8 cellular contexts compared by ENCODE assay signal in the genomic region with DNA sequence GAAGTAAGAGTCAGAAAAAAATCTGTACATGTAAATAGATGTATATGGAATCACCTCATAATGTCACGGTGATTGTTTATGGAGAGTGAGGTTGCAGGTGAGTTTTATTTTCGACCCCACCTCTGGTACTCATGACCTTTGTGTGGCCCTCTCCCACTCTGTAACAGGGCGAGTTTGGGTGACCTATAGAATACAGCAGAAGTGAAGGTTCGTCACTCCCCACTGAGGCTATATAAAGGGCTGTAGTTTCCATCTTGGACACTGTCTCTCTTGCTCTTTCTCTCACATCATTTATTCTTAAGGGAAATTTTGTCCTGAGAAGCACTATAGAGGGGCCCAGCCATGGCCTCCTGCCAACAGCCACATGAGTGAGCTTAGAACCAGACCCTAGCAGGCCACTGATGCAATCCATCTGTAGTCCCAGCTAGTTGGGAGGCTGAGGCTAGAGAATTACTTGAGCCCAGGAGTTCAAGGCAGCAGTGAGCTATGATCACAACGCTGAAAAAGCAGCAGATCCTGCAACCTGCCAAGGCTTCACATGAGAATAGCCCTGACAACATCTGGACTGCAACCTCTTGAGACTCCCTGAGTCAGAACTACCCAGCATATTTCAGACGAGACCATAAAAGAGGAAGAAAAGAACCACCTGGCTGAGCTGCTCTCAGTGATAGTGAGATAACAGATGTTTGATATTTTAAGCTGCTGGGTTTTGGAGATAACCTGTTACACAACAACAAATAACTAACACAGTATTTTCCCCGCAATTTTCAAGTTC.
A peak's percentile ranks its signal among the peaks of the same experiment; 100 is the strongest.
DNase-seq lines count a peak whose midpoint lies in the region; ATAC-seq and TF ChIP-seq lines count a peak whose summit lies in the region.

No MANE protein-coding gene starts in this region.

- intact Hi-C loops in adrenal gland (cut with DNase I) = loop anchor here (5.0 to 10.0 kb wide), 3 partner anchors 122 to 660 kb away; no protein-coding TSS in a partner anchor

- peak overlapping the region; percentile 5; the same call in 1 of the 2 replicates for H3K4me3 ChIP-seq in GM08714 (ENCODE audit: low read length)
- H3K4me3 ChIP-seq in cardiac fibroblast (replicated peaks in 1 of 2; ENCODE audit: low read depth in 2 of 2, low read length in 2 of 2) = no peak overlapping the region
- no peak overlapping the region for H3K4me3 ChIP-seq in adrenal gland

- WGBS in adrenal gland, 4 donors = 59 to 75% (median 67%) methylated on average over 6 to 7 of the region's 7 CpGs

- TF ChIP-seq CTCF in cardiac fibroblast (IDR thresholded peaks at IDR 0.05; ENCODE audit: low read depth, low read length) = no peak
- TF ChIP-seq CTCF in adrenal gland (IDR thresholded peaks at IDR 0.05) = no peak

- H3K4me1 ChIP-seq in adrenal gland (replicated peaks in 1 of 2) = peaks cover 0 to 5% of the 10 kb centered on the region in 2 donors

- TF ChIP-seq POLR2A in adrenal gland (IDR thresholded peaks at IDR 0.05) = no peak

- no peaks in the 10 kb centered on the region for H3K36me3 ChIP-seq in adrenal gland (replicated peaks in 1 of 2)

- ATAC-seq in GM21360 (IDR thresholded peaks at IDR 0.05; ENCODE audit: unreplicated experiment) (peak; percentile 61), HG03432 (IDR thresholded peaks at IDR 0.05; ENCODE audit: unreplicated experiment) (peak; percentile 69)

- DNase-seq in cardiac fibroblast (ENCODE audit: low read depth in 2 of 2) (peak; percentile 20 to 45), hippocampal formation (lab: John Stamatoyannopoulos, UW) (no peak), adrenal gland (no peak), NCI-H1092 (lab: John Stamatoyannopoulos, UW) (no peak)
- DNase-seq in stimulated activated CD4-positive, alpha-beta T cell treated with anti-CD3 and anti-CD28 coated beads, Interleukin-2, amount 100 ng/mL, for 24 hours = no peak

- H3K27me3 ChIP-seq in adrenal gland = no peaks in the 10 kb centered on the region

- H3K9me3 ChIP-seq in adrenal gland (replicated peaks in 1 of 3) = no peaks in the 10 kb centered on the region

- H3K27ac ChIP-seq in adrenal gland = no peak overlapping the region

Comparison
In these comparisons a context has a peak if more than half of its experiments do, and no peak if none do; other contexts are left out.
1. DNase-seq: peak in cardiac fibroblast (2 of 2); none in stimulated activated CD4-positive, alpha-beta T cell treated with anti-CD3 and anti-CD28 coated beads, Interleukin-2, amount 100 ng/mL, for 24 hours (0 of 2), hippocampal formation (0 of 2), adrenal gland (0 of 7) and NCI-H1092 (single experiment).